1 cellular context compared by ENCODE assay signal in the genomic region with DNA sequence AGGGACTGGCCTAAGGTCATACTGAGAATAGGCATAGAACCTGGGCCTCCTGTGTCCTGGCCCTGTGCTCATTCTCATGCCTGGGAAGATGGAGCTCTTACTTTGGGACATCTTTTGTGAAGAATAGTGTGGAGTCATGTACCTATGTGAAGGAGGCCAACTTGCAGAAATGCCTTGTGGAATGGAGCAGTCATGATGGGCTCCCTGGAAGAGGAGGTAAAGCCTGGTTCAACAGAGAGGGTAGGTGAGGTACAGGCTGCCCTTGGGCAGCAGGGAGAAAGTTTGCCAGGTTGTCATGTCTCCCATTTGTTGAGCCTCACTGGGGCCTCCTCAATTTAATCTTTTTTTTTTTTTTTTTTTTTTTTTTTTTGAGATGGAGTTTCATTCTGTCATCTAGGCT.
TF ChIP-seq lines count a peak whose summit lies in the region.

No MANE protein-coding gene starts in this region.

TF ChIP-seq in WTC11, 78 proteins besides CTCF, POLR2A, EP300 and RAD21:
- TF ChIP-seq JUN (CRISPR knock-in tag; IDR thresholded peaks at IDR 0.05) (no peak), PRRX2 (CRISPR knock-in tag; IDR thresholded peaks at IDR 0.05) (no peak), RELA (CRISPR knock-in tag; IDR thresholded peaks at IDR 0.05; ENCODE audit: borderline replicate concordance) (no peak), NFYB (CRISPR knock-in tag; conservative IDR thresholded peaks at IDR 0.05; ENCODE audit: low read depth) (no peak), ZNF232 (CRISPR knock-in tag; IDR thresholded peaks at IDR 0.05) (no peak), ZNF317 (CRISPR knock-in tag; IDR thresholded peaks at IDR 0.05; ENCODE audit: borderline replicate concordance, low read depth) (no peak), NFE2L1 (CRISPR knock-in tag; IDR thresholded peaks at IDR 0.05) (no peak), ZNF416 (CRISPR knock-in tag; IDR thresholded peaks at IDR 0.05) (no peak), AR (CRISPR knock-in tag; IDR thresholded peaks at IDR 0.05) (no peak), ATF1 (CRISPR knock-in tag; IDR thresholded peaks at IDR 0.05) (no peak), CREM (CRISPR knock-in tag; IDR thresholded peaks at IDR 0.05) (no peak), NR2C2 (CRISPR knock-in tag; IDR thresholded peaks at IDR 0.05) (no peak), KAT7 (CRISPR knock-in tag; IDR thresholded peaks at IDR 0.05; ENCODE audit: borderline replicate concordance) (no peak), SMAD3 (CRISPR knock-in tag; IDR thresholded peaks at IDR 0.05; ENCODE audit: borderline replicate concordance) (no peak), SOX15 (CRISPR knock-in tag; IDR thresholded peaks at IDR 0.05) (no peak), FOXP1 (CRISPR knock-in tag; IDR thresholded peaks at IDR 0.05; ENCODE audit: borderline replicate concordance) (no peak)
- TF ChIP-seq, protein P1, sequence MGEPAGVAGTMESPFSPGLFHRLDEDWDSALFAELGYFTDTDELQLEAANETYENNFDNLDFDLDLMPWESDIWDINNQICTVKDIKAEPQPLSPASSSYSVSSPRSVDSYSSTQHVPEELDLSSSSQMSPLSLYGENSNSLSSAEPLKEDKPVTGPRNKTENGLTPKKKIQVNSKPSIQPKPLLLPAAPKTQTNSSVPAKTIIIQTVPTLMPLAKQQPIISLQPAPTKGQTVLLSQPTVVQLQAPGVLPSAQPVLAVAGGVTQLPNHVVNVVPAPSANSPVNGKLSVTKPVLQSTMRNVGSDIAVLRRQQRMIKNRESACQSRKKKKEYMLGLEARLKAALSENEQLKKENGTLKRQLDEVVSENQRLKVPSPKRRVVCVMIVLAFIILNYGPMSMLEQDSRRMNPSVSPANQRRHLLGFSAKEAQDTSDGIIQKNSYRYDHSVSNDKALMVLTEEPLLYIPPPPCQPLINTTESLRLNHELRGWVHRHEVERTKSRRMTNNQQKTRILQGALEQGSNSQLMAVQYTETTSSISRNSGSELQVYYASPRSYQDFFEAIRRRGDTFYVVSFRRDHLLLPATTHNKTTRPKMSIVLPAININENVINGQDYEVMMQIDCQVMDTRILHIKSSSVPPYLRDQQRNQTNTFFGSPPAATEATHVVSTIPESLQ (CRISPR knock-in tag; IDR thresholded peaks at IDR 0.05): no peak
- TF ChIP-seq, protein P2, sequence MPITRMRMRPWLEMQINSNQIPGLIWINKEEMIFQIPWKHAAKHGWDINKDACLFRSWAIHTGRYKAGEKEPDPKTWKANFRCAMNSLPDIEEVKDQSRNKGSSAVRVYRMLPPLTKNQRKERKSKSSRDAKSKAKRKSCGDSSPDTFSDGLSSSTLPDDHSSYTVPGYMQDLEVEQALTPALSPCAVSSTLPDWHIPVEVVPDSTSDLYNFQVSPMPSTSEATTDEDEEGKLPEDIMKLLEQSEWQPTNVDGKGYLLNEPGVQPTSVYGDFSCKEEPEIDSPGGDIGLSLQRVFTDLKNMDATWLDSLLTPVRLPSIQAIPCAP (CRISPR knock-in tag; IDR thresholded peaks at IDR 0.05): no peak
- TF ChIP-seq, protein P3, sequence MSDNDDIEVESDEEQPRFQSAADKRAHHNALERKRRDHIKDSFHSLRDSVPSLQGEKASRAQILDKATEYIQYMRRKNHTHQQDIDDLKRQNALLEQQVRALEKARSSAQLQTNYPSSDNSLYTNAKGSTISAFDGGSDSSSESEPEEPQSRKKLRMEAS (CRISPR knock-in tag; IDR thresholded peaks at IDR 0.05): no peak
